Comparison of ENCODE assay signal across 18 cellular contexts in genomic region chr2:124250433-124250832, GRCh38.
DNase-seq lines count a peak whose midpoint lies in the region; ATAC-seq and TF ChIP-seq lines count a peak whose summit lies in the region.
"Had no signal": no experiment of that assay in that cellular context is flagged by ENCODE, and none has a peak within 500 bp of the region (broad histone marks: within the 10 kb centered on the region; RNA-seq: fewer than 3 reads in every experiment).

No MANE protein-coding gene starts in this region.

- no peaks in the 10 kb centered on the region for H3K27me3 ChIP-seq in Karpas-422 (ENCODE audit: low read length)
- H3K27me3 ChIP-seq in mesendoderm (ENCODE audit: insufficient read depth, low read length, poor library complexity): no peaks in the 10 kb centered on the region
- H3K27me3 ChIP-seq in testis: no peaks in the 10 kb centered on the region
- no peaks in the 10 kb centered on the region for H3K27me3 ChIP-seq in PC-9 (ENCODE audit: insufficient read depth, low read depth)

- H3K79me1 ChIP-seq in mesendoderm (ENCODE audit: low read length): no peaks in the 10 kb centered on the region

- H4K20me1 ChIP-seq in Karpas-422 (ENCODE audit: insufficient read depth, low read depth, low read length): no peaks in the 10 kb centered on the region
- no peaks in the 10 kb centered on the region for H4K20me1 ChIP-seq in PC-9 (ENCODE audit: insufficient read depth)

- H3K18ac ChIP-seq in mesendoderm (ENCODE audit: low read length): no peak overlapping the region

- DNase-seq in DMS79 treated with DMSO at 0.1 percent for 48 hours (lab: John Stamatoyannopoulos, UW): peak; percentile 96
- no peak for DNase-seq in Karpas-422
- DNase-seq in NCI-H2171 treated with DMSO at 0.1 percent for 48 hours (lab: John Stamatoyannopoulos, UW): peak; percentile 57
- DNase-seq in mesendoderm: peak; percentile 31
- DNase-seq in testis: no peak
- DNase-seq in PC-9: no peak
- DNase-seq: CD4-positive, CD25-positive, alpha-beta regulatory T cell; DND-41; GOT3; HCEC 1CT; KBM-7; NCI-H1105; NCI-H187 treated with DMSO at 0.1 percent for 48 hours; NCI-H2227 treated with DMSO at 0.1 percent for 48 hours; NCI-H524; SHP77; T-helper 17 cell had no signal

- no peak overlapping the region for H3K56ac ChIP-seq in mesendoderm (ENCODE audit: low read length)

- H3K4me2 ChIP-seq in Karpas-422 (ENCODE audit: low read depth, low read length, poor library complexity, severe bottlenecking): peak overlapping the region; percentile 24
- no peak overlapping the region for H3K4me2 ChIP-seq in mesendoderm (ENCODE audit: low read length)
- H3K4me2 ChIP-seq in PC-9: no peak overlapping the region

- no peak overlapping the region for H2AK5ac ChIP-seq in mesendoderm (ENCODE audit: low read length)

- no TSS peak for BruUV-seq in PC-9 (replicated peaks; lab: Mats Ljungman, UMichigan)

- H3K9me2 ChIP-seq in Karpas-422 (replicated peaks; ENCODE audit: insufficient read depth, low read length): no peaks in the 10 kb centered on the region
- no peaks in the 10 kb centered on the region for H3K9me2 ChIP-seq in PC-9 (ENCODE audit: insufficient read depth)

- H2BK15ac ChIP-seq in mesendoderm (replicated peaks; ENCODE audit: low read depth): no peak overlapping the region

- ATAC-seq in GM19328 (IDR thresholded peaks at IDR 0.05; ENCODE audit: unreplicated experiment): no peak
- ATAC-seq: T-helper 17 cell had no signal

- no peak overlapping the region for H3K9ac ChIP-seq in Karpas-422 (ENCODE audit: low read length)
- no peak overlapping the region for H3K9ac ChIP-seq in mesendoderm (ENCODE audit: low read length)

- H3K27ac ChIP-seq in Karpas-422 (ENCODE audit: low read length) (no peak overlapping the region), mesendoderm (ENCODE audit: low read depth, low read length) (peak overlapping the region; percentile 52), testis (no peak overlapping the region), PC-9 (no peak overlapping the region)

- no peak overlapping the region for H2BK120ac ChIP-seq in mesendoderm (ENCODE audit: low read depth, low read length)

- no peak overlapping the region for H4K5ac ChIP-seq in mesendoderm (ENCODE audit: low read length)

- no peak overlapping the region for H3K23ac ChIP-seq in mesendoderm (ENCODE audit: low read length)

- no peak overlapping the region for H2BK5ac ChIP-seq in mesendoderm (ENCODE audit: low read length)

- no peak overlapping the region for H3K4ac ChIP-seq in mesendoderm (ENCODE audit: low read depth, low read length)

- TF ChIP-seq CTCF in testis (IDR thresholded peaks at IDR 0.05) (no peak), PC-9 (conservative IDR thresholded peaks at IDR 0.05) (no peak)

- TF ChIP-seq POLR2A in testis (IDR thresholded peaks at IDR 0.05): no peak

- H3K4me3 ChIP-seq in Karpas-422 (ENCODE audit: low read length) (no peak overlapping the region), mesendoderm (ENCODE audit: low read length) (no peak overlapping the region), testis (no peak overlapping the region), PC-9 (no peak overlapping the region)

- CTCF ChIA-PET in PC-9 (lab: Charles Lee): no interaction called here

- POLR2A ChIA-PET in PC-9 (lab: Charles Lee; ENCODE audit: unreplicated experiment): no interaction called here

- no peaks in the 10 kb centered on the region for H3K79me2 ChIP-seq in Karpas-422 (ENCODE audit: low read length)
- H3K79me2 ChIP-seq in mesendoderm (ENCODE audit: control insufficient read depth, insufficient read depth, low read length): no peaks in the 10 kb centered on the region
- no peaks in the 10 kb centered on the region for H3K79me2 ChIP-seq in PC-9 (ENCODE audit: low read depth)

- H3K4me1 ChIP-seq in Karpas-422 (ENCODE audit: low read length): peaks cover 21% of the 10 kb centered on the region
- no peaks in the 10 kb centered on the region for H3K4me1 ChIP-seq in mesendoderm (ENCODE audit: control insufficient read depth, low read depth, low read length)
- H3K4me1 ChIP-seq in testis: no peaks in the 10 kb centered on the region
- H3K4me1 ChIP-seq in PC-9 (replicated peaks; ENCODE audit: insufficient read depth): no peaks in the 10 kb centered on the region

- H2AFZ ChIP-seq in Karpas-422 (ENCODE audit: low read length): peak overlapping the region; percentile 87
- no peak overlapping the region for H2AFZ ChIP-seq in PC-9

- H3F3A ChIP-seq in PC-9 (ENCODE audit: insufficient read depth, low read depth): no peaks in the 10 kb centered on the region

- H3K9me3 ChIP-seq in Karpas-422 (ENCODE audit: low read length) (no peaks in the 10 kb centered on the region), testis (no peaks in the 10 kb centered on the region), PC-9 (ENCODE audit: insufficient read depth, low read depth) (no peaks in the 10 kb centered on the region)

- intact Hi-C loops in testis (cut with DNase I; ENCODE audit: low total_unique reads) (no loop called here), PC-9 (cut with micrococcal nuclease; ENCODE audit: unreplicated experiment) (no loop called here)

- WGBS in mesendoderm (ENCODE audit: extremely low coverage, insufficient coverage, low lambda C conversion rate): no CpG with 5 or more reads among the region's 2 CpGs
- 63 to 67% methylated on average over 2 of the region's 2 CpGs for WGBS in testis, 2 donors

- no peaks in the 10 kb centered on the region for H3K36me3 ChIP-seq in Karpas-422 (ENCODE audit: insufficient read depth, low read length)
- no peaks in the 10 kb centered on the region for H3K36me3 ChIP-seq in mesendoderm (ENCODE audit: control insufficient read depth, insufficient read depth, low read length)
- no peaks in the 10 kb centered on the region for H3K36me3 ChIP-seq in testis (ENCODE audit: low read depth, missing control alignments)
- no peaks in the 10 kb centered on the region for H3K36me3 ChIP-seq in PC-9 (ENCODE audit: low read depth)

- no peak overlapping the region for H4K8ac ChIP-seq in mesendoderm (ENCODE audit: low read depth, low read length)

Comparison
In these comparisons a context has a peak if more than half of its experiments do, and no peak if none do; other contexts are left out.
1. DNase-seq: peak in DMS79 treated with DMSO at 0.1 percent for 48 hours (single experiment), NCI-H2171 treated with DMSO at 0.1 percent for 48 hours (single experiment) and mesendoderm (single experiment); none in Karpas-422 (single experiment), testis (single experiment) and PC-9 (0 of 2).